20 cellular contexts compared by ENCODE assay signal in the genomic region with DNA sequence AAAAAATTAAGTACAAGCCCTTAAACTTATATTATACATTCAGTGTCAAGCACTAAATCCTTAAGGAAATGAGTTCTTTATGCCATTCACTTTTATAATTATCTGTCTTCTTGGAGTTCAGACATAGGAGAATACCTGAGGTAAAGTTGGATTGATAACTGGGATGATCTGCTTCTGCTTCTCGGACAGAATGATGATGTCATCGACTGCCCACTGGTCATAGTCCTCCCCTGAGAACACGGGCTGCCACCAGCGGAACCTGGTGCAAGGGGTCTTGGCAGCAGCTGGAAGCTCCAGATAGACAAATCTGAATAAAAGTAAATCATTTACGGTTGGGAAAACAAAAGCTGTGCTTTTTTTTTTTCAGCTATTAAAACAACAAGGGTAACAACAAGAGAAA.
"Had no signal": no experiment of that assay in that cellular context is flagged by ENCODE, and none has a peak within 500 bp of the region (broad histone marks: within the 10 kb centered on the region; RNA-seq: fewer than 3 reads in every experiment).

No MANE protein-coding gene starts in this region.

- H3K27ac ChIP-seq: epithelial cell of prostate, esophagus muscularis mucosa, gastroesophageal sphincter, skin epidermis, testis, tibial nerve, upper lobe of right lung, vagina had no signal

- H3K4me3 ChIP-seq: esophagus muscularis mucosa, gastroesophageal sphincter, skin epidermis, testis, tibial nerve, upper lobe of right lung, vagina had no signal

- ATAC-seq: gastroesophageal sphincter; left lobe of liver; naive thymus-derived CD4-positive, alpha-beta T cell; sciatic nerve; stimulated activated naive B cell treated with anti-CD40 and anti-IgM and Interleukin-4, amounts not matched to agents 10 μg/mL and 1 μg/mL and 100 μg/mL, for 72 hours; stimulated activated naive CD8-positive, alpha-beta T cell treated with anti-CD3 and anti-CD28 coated beads, Interleukin-15, amount 100 ng/mL, for 72 hours; upper lobe of right lung had no signal

- H3K36me3 ChIP-seq: esophagus muscularis mucosa, gastroesophageal sphincter, upper lobe of right lung, vagina had no signal

- H3K9me3 ChIP-seq: esophagus muscularis mucosa, gastroesophageal sphincter, testis, tibial nerve, upper lobe of right lung, vagina had no signal

- H3K36me3 Mint-ChIP-seq: naive thymus-derived CD4-positive, alpha-beta T cell; stimulated activated naive B cell treated with anti-CD40 and anti-IgM and Interleukin-4, amounts not matched to agents 10 μg/mL and 1 μg/mL and 100 μg/mL, for 72 hours had no signal

- H3K4me1 Mint-ChIP-seq: naive thymus-derived CD4-positive, alpha-beta T cell; nephron progenitor cell; stimulated activated naive B cell treated with anti-CD40 and anti-IgM and Interleukin-4, amounts not matched to agents 10 μg/mL and 1 μg/mL and 100 μg/mL, for 72 hours; stimulated activated naive CD8-positive, alpha-beta T cell treated with anti-CD3 and anti-CD28 coated beads, Interleukin-15, amount 100 ng/mL, for 72 hours had no signal

- H3K9me3 Mint-ChIP-seq: nephron progenitor cell; stimulated activated naive CD8-positive, alpha-beta T cell treated with anti-CD3 and anti-CD28 coated beads, Interleukin-15, amount 100 ng/mL, for 72 hours had no signal

- H3K4me1 ChIP-seq: esophagus muscularis mucosa, gastroesophageal sphincter, testis, upper lobe of right lung, vagina had no signal

- H3K27me3 ChIP-seq: testis, tibial nerve, upper lobe of right lung, vagina had no signal

- H3K4me3 Mint-ChIP-seq: naive thymus-derived CD4-positive, alpha-beta T cell; nephron progenitor cell; stimulated activated naive B cell treated with anti-CD40 and anti-IgM and Interleukin-4, amounts not matched to agents 10 μg/mL and 1 μg/mL and 100 μg/mL, for 72 hours; stimulated activated naive CD8-positive, alpha-beta T cell treated with anti-CD3 and anti-CD28 coated beads, Interleukin-15, amount 100 ng/mL, for 72 hours had no signal

- DNase-seq: effector memory CD4-positive, alpha-beta T cell; glutamatergic neuron; islet precursor cell; naive thymus-derived CD4-positive, alpha-beta T cell; nephron progenitor cell; posterior cingulate gyrus; stimulated activated CD4-positive, alpha-beta T cell treated with anti-CD3 and anti-CD28 coated beads, Interleukin-2, amount 100 ng/mL, for 24 hours; stimulated activated CD4-positive, alpha-beta T cell treated with anti-CD3 and anti-CD28 coated beads, Interleukin-4, amount 100 ng/mL, for 4 hours; stimulated activated naive B cell treated with anti-CD40 and anti-IgM and Interleukin-4, amounts not matched to agents 10 μg/mL and 1 μg/mL and 100 μg/mL, for 72 hours; stimulated activated naive CD8-positive, alpha-beta T cell treated with anti-CD3 and anti-CD28 coated beads, Interleukin-15, amount 100 ng/mL, for 72 hours; testis; upper lobe of right lung had no signal

- H3K27ac Mint-ChIP-seq: naive thymus-derived CD4-positive, alpha-beta T cell; nephron progenitor cell; stimulated activated naive B cell treated with anti-CD40 and anti-IgM and Interleukin-4, amounts not matched to agents 10 μg/mL and 1 μg/mL and 100 μg/mL, for 72 hours; stimulated activated naive CD8-positive, alpha-beta T cell treated with anti-CD3 and anti-CD28 coated beads, Interleukin-15, amount 100 ng/mL, for 72 hours had no signal
